ENCODE assay signal across 1 cellular context in genomic region chr14:24093901-24094838, GRCh38.
TF ChIP-seq lines count a peak whose summit lies in the region.

TSS of gene PCK2 (plus strand) at chr14:24094311. CDS start at chr14:24094406, 95 bp downstream.

TF ChIP-seq in HepG2, 621 proteins besides CTCF, POLR2A, EP300 and RAD21 (continued from another document and continues in another):
- TF ChIP-seq ARHGAP35 (CRISPR knock-in tag; IDR thresholded peaks at IDR 0.05; ENCODE audit: borderline replicate concordance) (peak; percentile 97), JDP2 (CRISPR knock-in tag; IDR thresholded peaks at IDR 0.05; ENCODE audit: borderline replicate concordance) (no peak), THAP8 (CRISPR knock-in tag; IDR thresholded peaks at IDR 0.05; ENCODE audit: borderline replicate concordance) (no peak), KMT2B (CRISPR knock-in tag; IDR thresholded peaks at IDR 0.05) (peak; percentile 84), GLI4 (CRISPR knock-in tag; IDR thresholded peaks at IDR 0.05; ENCODE audit: borderline replicate concordance) (peak; percentile 98), DR1 (CRISPR knock-in tag; IDR thresholded peaks at IDR 0.05) (peak; percentile 100; the same call in 1 of the 2 replicates), ZNF646 (CRISPR knock-in tag; IDR thresholded peaks at IDR 0.05) (no peak), ZNF333 (CRISPR knock-in tag; IDR thresholded peaks at IDR 0.05; ENCODE audit: borderline replicate concordance) (no peak), RFX5 (IDR thresholded peaks at IDR 0.05; ENCODE audit: low read depth, low read length) (peak; percentile 7; the same call in 1 of the 2 replicates), AFF4 (CRISPR knock-in tag; IDR thresholded peaks at IDR 0.05) (peak; percentile 99), NCOA1 (CRISPR knock-in tag; IDR thresholded peaks at IDR 0.05) (no peak), ZBTB37 (CRISPR knock-in tag; IDR thresholded peaks at IDR 0.05) (peak; percentile 38; the same call in 1 of the 2 replicates), BHLHE40 (IDR thresholded peaks at IDR 0.05; ENCODE audit: low read length) (no peak; the same call in 1 of the 2 replicates), ZNF687 (CRISPR knock-in tag; IDR thresholded peaks at IDR 0.05) (peak; percentile 94), ZMAT3 (CRISPR knock-in tag; conservative IDR thresholded peaks at IDR 0.05) (peak; percentile 98), ZNF264 (CRISPR knock-in tag; IDR thresholded peaks at IDR 0.05) (0 out of 2 replicates have a peak, but pooled peaks have one; percentile 82), BORCS8-MEF2B (CRISPR knock-in tag; IDR thresholded peaks at IDR 0.05) (peak; percentile 98), ZNF431 (CRISPR knock-in tag; IDR thresholded peaks at IDR 0.05; ENCODE audit: borderline replicate concordance, low read depth) (no peak), ARNT (IDR thresholded peaks at IDR 0.05) (no peak), ZNF44 (CRISPR knock-in tag; IDR thresholded peaks at IDR 0.05) (peak; percentile 63; the same call in 1 of the 2 replicates), SIN3B (IDR thresholded peaks at IDR 0.05; ENCODE audit: low read length) (no peak; the same call in 1 of the 2 replicates), PREB (CRISPR knock-in tag; IDR thresholded peaks at IDR 0.05) (peak; percentile 95), PATZ1 (CRISPR knock-in tag; IDR thresholded peaks at IDR 0.05) (peak; percentile 97), ZNF275 (CRISPR knock-in tag; IDR thresholded peaks at IDR 0.05; ENCODE audit: borderline replicate concordance) (peak; percentile 98), ZNF572 (CRISPR knock-in tag; IDR thresholded peaks at IDR 0.05) (no peak), ZNF512 (CRISPR knock-in tag; IDR thresholded peaks at IDR 0.05) (peak; percentile 94), ZNF251 (CRISPR knock-in tag; IDR thresholded peaks at IDR 0.05) (no peak), ZNF441 (CRISPR knock-in tag; IDR thresholded peaks at IDR 0.05; ENCODE audit: borderline replicate concordance) (peak; percentile 68; the same call in 1 of the 2 replicates)
